In the genomic region with DNA sequence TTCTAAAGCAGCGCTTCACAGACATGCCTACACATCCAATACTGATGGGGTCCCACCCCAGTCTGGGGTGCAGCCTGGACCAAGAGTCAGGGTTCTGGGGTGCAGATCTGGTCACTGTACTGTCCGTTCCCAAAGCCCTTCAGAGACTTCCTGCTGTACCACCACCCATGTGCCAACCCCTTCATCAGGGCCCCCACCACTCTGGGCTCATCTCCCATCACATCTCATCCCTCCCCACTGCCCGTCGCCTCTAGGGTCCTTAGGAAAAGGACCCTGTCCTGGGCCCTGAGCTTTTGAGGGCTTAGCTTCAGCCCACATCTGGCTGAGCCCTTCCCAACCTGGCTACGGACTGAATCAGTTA, we compare ENCODE assay signal across 17 cellular contexts.
"Had no signal": no experiment of that assay in that cellular context is flagged by ENCODE, and none has a peak within 500 bp of the region (broad histone marks: within the 10 kb centered on the region; RNA-seq: fewer than 3 reads in every experiment).

No MANE protein-coding gene starts in this region.

- H3K27me3 Mint-ChIP-seq: activated naive CD8-positive, alpha-beta T cell; T-cell; type B pancreatic cell had no signal

- H3K9me3 Mint-ChIP-seq: endodermal cell, T-cell, type B pancreatic cell had no signal

- ATAC-seq: activated CD4-positive, CD25-positive, alpha-beta regulatory T cell treated with anti-CD3 and anti-CD28 coated beads, Interleukin-2, amount 50 U/mL, for 24 hours had no signal

- DNase-seq: activated CD4-positive, alpha-beta T cell treated with anti-CD3 and anti-CD28 coated beads, Interleukin-2, amount 50 U/mL, for 1 hour; cerebellar nuclear complex; endodermal cell; kidney glomerular epithelial cell; left ventricle myocardium superior; mesendoderm; nephron progenitor cell; posterior cingulate gyrus; SK-N-SH; stimulated activated CD4-positive, alpha-beta T cell treated with anti-CD3 and anti-CD28 coated beads, Interleukin-4, amount 100 ng/mL, for 24 hours; stimulated activated naive CD4-positive, alpha-beta T cell treated with Interleukin-2 at 50 U/mL for 16 hours; T-helper 9 cell had no signal

- H3K4me3 Mint-ChIP-seq: activated naive CD8-positive, alpha-beta T cell; endodermal cell; nephron progenitor cell; T-cell; type B pancreatic cell had no signal

- H3K36me3 Mint-ChIP-seq: activated naive CD8-positive, alpha-beta T cell; T-cell; type B pancreatic cell had no signal

- H3K27ac Mint-ChIP-seq: activated naive CD8-positive, alpha-beta T cell; activated T-helper 2 cell treated with anti-CD3 and anti-CD28 coated beads, Interferon-gamma antibody, Interleukin-2, Interleukin-4, amounts not matched to agents 10 μg/mL and 5 μg/mL and 100 μg/mL, durations not matched to agents 14 hours and 24 hours and 36 hours; endodermal cell; nephron progenitor cell; T-cell; type B pancreatic cell had no signal
